Comparison of ENCODE assay signal across 11 cellular contexts in genomic region chr9:2229109-2229733, GRCh38.
DNase-seq lines count a peak whose midpoint lies in the region; ATAC-seq and TF ChIP-seq lines count a peak whose summit lies in the region.
"Had no signal": no experiment of that assay in that cellular context is flagged by ENCODE, and none has a peak within 500 bp of the region (broad histone marks: within the 10 kb centered on the region; RNA-seq: fewer than 3 reads in every experiment).

No MANE protein-coding gene starts in this region.

- H3K36me3 Mint-ChIP-seq in glutamatergic neuron (ENCODE audit: unreplicated experiment) = no peaks in the 10 kb centered on the region

- no peak overlapping the region for H3K4me3 Mint-ChIP-seq in glutamatergic neuron (ENCODE audit: unreplicated experiment)

- DNase-seq in MV-4-11 (lab: John Stamatoyannopoulos, UW) (peak; percentile 87), medulla oblongata (ENCODE audit: extremely low spot score) (peak; percentile 61), activated gamma-delta T cell treated with Interleukin-2 at 50 U/mL for 16 hours (no peak), glutamatergic neuron (no peak)
- no peak for DNase-seq in activated CD4-positive, alpha-beta T cell treated with anti-CD3 and anti-CD28 coated beads, Interleukin-2, amount 50 U/mL, for 1 hour
- DNase-seq: activated CD8-positive, alpha-beta memory T cell treated with anti-CD3 and anti-CD28 coated beads, Interleukin-2, amount 50 U/mL, for 48 hours; DMS53 had no signal

- no peaks in the 10 kb centered on the region for H3K9me3 Mint-ChIP-seq in glutamatergic neuron (ENCODE audit: unreplicated experiment)

- H3K4me1 Mint-ChIP-seq in glutamatergic neuron (ENCODE audit: low read depth, unreplicated experiment) = peaks cover 6% of the 10 kb centered on the region

- H3K27me3 Mint-ChIP-seq in glutamatergic neuron (ENCODE audit: unreplicated experiment) = peaks cover 2% of the 10 kb centered on the region

- peak; percentile 78 for ATAC-seq in GM18502 (IDR thresholded peaks at IDR 0.05; ENCODE audit: poor library complexity, unreplicated experiment)
- ATAC-seq in HG02763 (IDR thresholded peaks at IDR 0.05; ENCODE audit: unreplicated experiment) = peak; percentile 78
- no peak for ATAC-seq in SK-N-SH treated with all-trans-retinoic acid at 6 μM for 48 hours
- ATAC-seq: Panc1 had no signal

- no peak for TF ChIP-seq CTCF in glutamatergic neuron (IDR thresholded peaks at IDR 0.05; ENCODE audit: partially characterized antibody, unreplicated experiment)

- no peak overlapping the region for H3K27ac Mint-ChIP-seq in glutamatergic neuron (ENCODE audit: unreplicated experiment)

TF ChIP-seq in SK-N-SH treated with all-trans-retinoic acid at 6 μM for 48 hours, 23 proteins besides CTCF, POLR2A, EP300 and RAD21:
- TF ChIP-seq RARB (CRISPR knock-in tag; IDR thresholded peaks at IDR 0.05) (no peak), ZFP3 (CRISPR knock-in tag; IDR thresholded peaks at IDR 0.05) (no peak), TOX (CRISPR knock-in tag; IDR thresholded peaks at IDR 0.05; ENCODE audit: borderline replicate concordance) (no peak), ARNTL (CRISPR knock-in tag; IDR thresholded peaks at IDR 0.05; ENCODE audit: borderline replicate concordance, low read depth) (no peak), CSDC2 (CRISPR knock-in tag; IDR thresholded peaks at IDR 0.05) (no peak)

Comparison
In these comparisons a context has a peak if more than half of its experiments do, and no peak if none do; other contexts are left out.
1. DNase-seq: peak in MV-4-11 (single experiment) and medulla oblongata (single experiment); none in activated gamma-delta T cell treated with Interleukin-2 at 50 U/mL for 16 hours (single experiment), activated CD4-positive, alpha-beta T cell treated with anti-CD3 and anti-CD28 coated beads, Interleukin-2, amount 50 U/mL, for 1 hour (single experiment) and glutamatergic neuron (single experiment).